7 cellular contexts compared by ENCODE assay signal in genomic region chr14:74301594-74302159, GRCh38. TPM values are rescaled to one million over a fixed set of nuclear protein-coding genes. Genes with fewer than 3 reads are reported as not detected.
DNase-seq lines count a peak whose midpoint lies in the region; ATAC-seq and TF ChIP-seq lines count a peak whose summit lies in the region.

No MANE protein-coding gene starts in this region.

- peak overlapping the region; percentile 96 for H3K27ac Mint-ChIP-seq in activated naive CD8-positive, alpha-beta T cell treated with anti-CD3 and anti-CD28 coated beads, Interleukin-2, amount 10 ng/mL, durations not matched to agents 7 days and 5 days

- H3K36me3 Mint-ChIP-seq in activated naive CD8-positive, alpha-beta T cell treated with anti-CD3 and anti-CD28 coated beads, Interleukin-2, amount 10 ng/mL, durations not matched to agents 7 days and 5 days: peaks cover 3% of the 10 kb centered on the region

- H3K4me1 Mint-ChIP-seq in activated naive CD8-positive, alpha-beta T cell treated with anti-CD3 and anti-CD28 coated beads, Interleukin-2, amount 10 ng/mL, durations not matched to agents 7 days and 5 days: peaks cover 17% of the 10 kb centered on the region

- H3K36me3 ChIP-seq in kidney epithelial cell (ENCODE audit: control insufficient read depth, insufficient read depth, low read length): peaks cover 2% of the 10 kb centered on the region

- peak overlapping the region; percentile 91 for H3K4me3 ChIP-seq in Jurkat, Clone E6-1 (ENCODE audit: low read length)
- peak overlapping the region; percentile 66 for H3K4me3 ChIP-seq in kidney epithelial cell (ENCODE audit: low read depth, low read length)

- no peak for TF ChIP-seq CTCF in kidney epithelial cell (IDR thresholded peaks at IDR 0.05; ENCODE audit: insufficient read depth, low read length, poor library complexity, severe bottlenecking)

- H3K4me3 Mint-ChIP-seq in activated naive CD8-positive, alpha-beta T cell treated with anti-CD3 and anti-CD28 coated beads, Interleukin-2, amount 10 ng/mL, durations not matched to agents 7 days and 5 days: peak overlapping the region; percentile 99

- ATAC-seq in activated naive CD8-positive, alpha-beta T cell treated with anti-CD3 and anti-CD28 coated beads, Interleukin-2, amount 10 ng/mL, durations not matched to agents 7 days and 5 days (ENCODE audit: low read depth): no peak
- no peak for ATAC-seq in HG03520 (IDR thresholded peaks at IDR 0.05; ENCODE audit: unreplicated experiment)
- ATAC-seq in HG02884 (IDR thresholded peaks at IDR 0.05; ENCODE audit: unreplicated experiment): no peak

- DNase-seq in Jurkat, Clone E6-1 (ENCODE audit: low read depth, low spot score): no peak
- no peak for DNase-seq in activated naive CD8-positive, alpha-beta T cell treated with anti-CD3 and anti-CD28 coated beads, Interleukin-2, amount 10 ng/mL, durations not matched to agents 7 days and 5 days
- DNase-seq in kidney epithelial cell (ENCODE audit: low read depth) (no peak), substantia nigra (lab: John Stamatoyannopoulos, UW) (peak in 3 of 49 donors; percentile 3 to 24 (median 9)), NCI-H345 treated with DMSO at 0.1 percent for 48 hours (lab: John Stamatoyannopoulos, UW; ENCODE audit: unreplicated experiment) (no peak)

- H3K27ac ChIP-seq in substantia nigra (ENCODE audit: low read depth, low read length, poor library complexity, severe bottlenecking): peak overlapping the region; percentile 87

- POLR2A ChIA-PET in activated naive CD8-positive, alpha-beta T cell treated with anti-CD3 and anti-CD28 coated beads, Interleukin-2, amount 10 ng/mL, durations not matched to agents 7 days and 5 days (lab: Charles Lee): no interaction called here

- H3K27me3 Mint-ChIP-seq in activated naive CD8-positive, alpha-beta T cell treated with anti-CD3 and anti-CD28 coated beads, Interleukin-2, amount 10 ng/mL, durations not matched to agents 7 days and 5 days: no peaks in the 10 kb centered on the region

- H3K27me3 ChIP-seq in kidney epithelial cell (ENCODE audit: control insufficient read depth, insufficient read depth, low read length): no peaks in the 10 kb centered on the region

- no peaks in the 10 kb centered on the region for H3K9me3 Mint-ChIP-seq in activated naive CD8-positive, alpha-beta T cell treated with anti-CD3 and anti-CD28 coated beads, Interleukin-2, amount 10 ng/mL, durations not matched to agents 7 days and 5 days

RNA-seq across cellular contexts. Expression of gene ABCD4, which starts 1.1 kb away (rescaled TPM):
- 58.6 TPM for polyA plus RNA-seq in Jurkat, Clone E6-1 (2012; ENCODE audit: insufficient read depth, insufficient read length)
- 10 to 100 TPM; 70.4 TPM for total RNA-seq in activated naive CD8-positive, alpha-beta T cell treated with anti-CD3 and anti-CD28 coated beads, Interleukin-2, amount 10 ng/mL, durations not matched to agents 7 days and 5 days
- total RNA-seq in kidney epithelial cell: 61.1 and 63.7 TPM in 2 replicates

RNA-seq across cellular contexts. Expression of gene VRTN, which starts 46.6 kb away (rescaled TPM):
- polyA plus RNA-seq in Jurkat, Clone E6-1 (2012; ENCODE audit: insufficient read depth, insufficient read length): not detected
- total RNA-seq in activated naive CD8-positive, alpha-beta T cell treated with anti-CD3 and anti-CD28 coated beads, Interleukin-2, amount 10 ng/mL, durations not matched to agents 7 days and 5 days: not detected
- total RNA-seq in kidney epithelial cell: not detected in 2 replicates
